Comparison of ENCODE assay signal across 1 cellular context in the genomic region with DNA sequence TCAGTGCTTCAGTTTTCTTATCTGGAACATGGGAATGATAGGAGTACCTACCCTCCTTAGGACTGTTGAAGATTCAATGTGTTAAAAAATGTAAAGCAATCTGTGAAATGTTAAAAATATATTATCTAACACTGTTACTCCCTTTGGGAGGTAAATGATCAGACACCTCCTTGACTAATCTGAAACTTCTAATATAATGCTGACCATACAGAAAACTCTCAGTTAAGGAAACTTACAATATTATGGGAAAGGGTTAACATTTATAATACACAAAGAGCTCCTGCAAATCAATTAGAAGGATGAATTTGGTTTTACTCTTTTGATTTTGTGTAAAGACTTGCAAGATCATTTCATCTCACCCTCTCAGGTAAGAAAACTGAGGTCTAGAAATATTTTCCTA.
TF ChIP-seq lines count a peak whose summit lies in the region.

No MANE protein-coding gene starts in this region.

TF ChIP-seq in HepG2, 621 proteins besides CTCF, POLR2A, EP300 and RAD21:
- TF ChIP-seq MAFF (IDR thresholded peaks at IDR 0.05; ENCODE audit: low read depth, low read length), result 0 out of 2 replicates have a peak, but pooled peaks have one; percentile 25
- TF ChIP-seq ZNF672 (CRISPR knock-in tag; IDR thresholded peaks at IDR 0.05), result no peak
- peak; percentile 40 to 66; a peak in 3 of 4 replicates for TF ChIP-seq MAFK (conservative IDR thresholded peaks at IDR 0.05 in 1 of 2, IDR thresholded peaks at IDR 0.05 in 1 of 2; ENCODE audit: low read length in 2 of 2)
TF ChIP-seq in HepG2: peak in this region for 2.
